In genomic region chr17:7204828-7205461, GRCh38 we compare ENCODE assay signal across 7 cellular contexts. TPM values are rescaled to one million over a fixed set of nuclear protein-coding genes. Genes with fewer than 3 reads are reported as not detected.
DNase-seq lines count a peak whose midpoint lies in the region; ATAC-seq and TF ChIP-seq lines count a peak whose summit lies in the region.

No MANE protein-coding gene starts in this region.

- H3K27me3 ChIP-seq in fibroblast of lung (ENCODE audit: control insufficient read depth, insufficient read depth, low read length): no peaks in the 10 kb centered on the region
- no peaks in the 10 kb centered on the region for H3K27me3 ChIP-seq in naive thymus-derived CD4-positive, alpha-beta T cell (ENCODE audit: control insufficient read depth in 2 of 2, insufficient read depth in 2 of 2, low read length in 2 of 2)

- no peaks in the 10 kb centered on the region for H3K27me3 Mint-ChIP-seq in activated T-cell treated with anti-CD3 and anti-CD28 coated beads, Interleukin-2, amount 50 U/mL, for 72 hours (ENCODE audit: low read depth)
- H3K27me3 Mint-ChIP-seq in naive thymus-derived CD4-positive, alpha-beta T cell: no peaks in the 10 kb centered on the region

- peak overlapping the region; percentile 85 for H2AFZ ChIP-seq in fibroblast of lung (ENCODE audit: low read length)

- DNase-seq in NCI-H524 treated with DMSO at 0.1 percent for 48 hours (lab: John Stamatoyannopoulos, UW) (peak; percentile 60), fibroblast of lung (ENCODE audit: low read depth in 2 of 2) (peak; percentile 79 to 85)
- peak; percentile 93 to 94 for DNase-seq in activated T-cell treated with anti-CD3 and anti-CD28 coated beads, Interleukin-2, amount 50 U/mL, for 72 hours
- peak; percentile 90 to 99 (median 97) for DNase-seq in naive thymus-derived CD4-positive, alpha-beta T cell
- DNase-seq in stimulated activated CD8-positive, alpha-beta memory T cell treated with anti-CD3 and anti-CD28 coated beads, Interleukin-7, amount 100 ng/mL, for 48 hours (ENCODE audit: extremely low read depth in 1 of 2, low read depth in 1 of 2): peak; percentile 80 to 93

- no peaks in the 10 kb centered on the region for H3K36me3 Mint-ChIP-seq in activated T-cell treated with anti-CD3 and anti-CD28 coated beads, Interleukin-2, amount 50 U/mL, for 72 hours (ENCODE audit: insufficient read depth in 2 of 2)
- H3K36me3 Mint-ChIP-seq in naive thymus-derived CD4-positive, alpha-beta T cell: peaks cover 0 to 13% (median 8%) of the 10 kb centered on the region in 5 donors

- intact Hi-C loops in naive thymus-derived CD4-positive, alpha-beta T cell (cut with micrococcal nuclease): loop anchor here (1.0 to 2.0 kb wide), 9 partner anchors 9 to 482 kb away; partner anchors contain the start of genes ELP5 (in 2 of the 2), PHF23 (in 2 of the 2), ACADVL (in 1 of the 2) and DLG4 (in 1 of the 2)

- no peaks in the 10 kb centered on the region for H4K20me1 ChIP-seq in fibroblast of lung (ENCODE audit: control insufficient read depth, extremely low read depth, insufficient read depth, low read length)

- CTCF ChIA-PET in naive thymus-derived CD4-positive, alpha-beta T cell (lab: Charles Lee): no interaction called here

- peaks cover 33% of the 10 kb centered on the region for H3K4me1 Mint-ChIP-seq in activated T-cell treated with anti-CD3 and anti-CD28 coated beads, Interleukin-2, amount 50 U/mL, for 72 hours (ENCODE audit: low read depth)
- H3K4me1 Mint-ChIP-seq in naive thymus-derived CD4-positive, alpha-beta T cell: peaks cover 28 to 39% (median 32%) of the 10 kb centered on the region in 7 donors

- peak overlapping the region; percentile 75 to 88 for H3K4me3 Mint-ChIP-seq in activated T-cell treated with anti-CD3 and anti-CD28 coated beads, Interleukin-2, amount 50 U/mL, for 72 hours
- peak overlapping the region; percentile 67 to 94 (median 85) for H3K4me3 Mint-ChIP-seq in naive thymus-derived CD4-positive, alpha-beta T cell

- TF ChIP-seq CTCF in fibroblast of lung (conservative IDR thresholded peaks at IDR 0.05 in 1 of 2, IDR thresholded peaks at IDR 0.05 in 1 of 2; ENCODE audit: low read depth in 1 of 2, low read length in 2 of 2): no peak

- peak overlapping the region; percentile 86 for H3K9ac ChIP-seq in fibroblast of lung (ENCODE audit: insufficient read depth, low read length)

- POLR2A ChIA-PET in naive thymus-derived CD4-positive, alpha-beta T cell (lab: Charles Lee): interaction anchor here (1.0 kb wide), 1 partner anchor 124 kb away, joined by 3 read pairs; the partner anchor contains the start of gene NEURL4

- H3K4me3 ChIP-seq in fibroblast of lung (replicated peaks in 1 of 4; ENCODE audit: control extremely low read depth in 1 of 4, insufficient read depth in 1 of 4, low read depth in 3 of 4, low read length in 4 of 4): peak overlapping the region; percentile 45 to 61 (median 48)
- H3K4me3 ChIP-seq in naive thymus-derived CD4-positive, alpha-beta T cell (ENCODE audit: low read length): peak overlapping the region; percentile 77

- H3K27ac Mint-ChIP-seq in activated T-cell treated with anti-CD3 and anti-CD28 coated beads, Interleukin-2, amount 50 U/mL, for 72 hours: peak overlapping the region; percentile 51
- peak overlapping the region; percentile 88 to 99 (median 95) for H3K27ac Mint-ChIP-seq in naive thymus-derived CD4-positive, alpha-beta T cell

- H3K36me3 ChIP-seq in fibroblast of lung (ENCODE audit: control insufficient read depth, insufficient read depth, low read length): peaks cover 12% of the 10 kb centered on the region
- peaks cover 0 to 13% (median 8%) of the 10 kb centered on the region in 3 experiments for H3K36me3 ChIP-seq in naive thymus-derived CD4-positive, alpha-beta T cell (ENCODE audit: control insufficient read depth in 2 of 3, insufficient read depth in 3 of 3, low read length in 3 of 3)

- peak overlapping the region; percentile 77 for H3K4me2 ChIP-seq in fibroblast of lung (ENCODE audit: extremely low read depth, insufficient read depth, low read length)

- H3K79me2 ChIP-seq in fibroblast of lung (ENCODE audit: control insufficient read depth, insufficient read depth, low read length): peaks cover 3% of the 10 kb centered on the region

- H3K9me3 Mint-ChIP-seq in activated T-cell treated with anti-CD3 and anti-CD28 coated beads, Interleukin-2, amount 50 U/mL, for 72 hours: no peaks in the 10 kb centered on the region
- H3K9me3 Mint-ChIP-seq in naive thymus-derived CD4-positive, alpha-beta T cell: peaks cover 0 to 2% (median 0%) of the 10 kb centered on the region in 11 donors

- H3K27ac ChIP-seq in fibroblast of lung (ENCODE audit: insufficient read depth, low read length): peak overlapping the region; percentile 82
- peak overlapping the region; percentile 91 for H3K27ac ChIP-seq in naive thymus-derived CD4-positive, alpha-beta T cell (ENCODE audit: low read depth, low read length)

- peaks cover 5% of the 10 kb centered on the region for H3K4me1 ChIP-seq in fibroblast of lung (ENCODE audit: control insufficient read depth, extremely low read depth, insufficient read depth, low read length)
- peaks cover 15 to 17% of the 10 kb centered on the region in 2 donors for H3K4me1 ChIP-seq in naive thymus-derived CD4-positive, alpha-beta T cell (ENCODE audit: control insufficient read depth in 2 of 2, insufficient read depth in 2 of 2, low read length in 2 of 2)

- peak; percentile 78 for ATAC-seq in GM18867 (IDR thresholded peaks at IDR 0.05; ENCODE audit: unreplicated experiment)
- peak; percentile 64 for ATAC-seq in HG03025 (IDR thresholded peaks at IDR 0.05; ENCODE audit: low FRiP score, unreplicated experiment)
- ATAC-seq in activated T-cell treated with anti-CD3 and anti-CD28 coated beads, Interleukin-2, amount 50 U/mL, for 72 hours (replicated peaks in 1 of 2): peak; percentile 89
- peak; percentile 90 for ATAC-seq in naive thymus-derived CD4-positive, alpha-beta T cell

- H3K9me3 ChIP-seq in fibroblast of lung (ENCODE audit: control insufficient read depth, insufficient read depth, low read depth, low read length): no peaks in the 10 kb centered on the region
- H3K9me3 ChIP-seq in naive thymus-derived CD4-positive, alpha-beta T cell (ENCODE audit: control insufficient read depth in 2 of 3, low read length in 3 of 3): no peaks in the 10 kb centered on the region

RNA-seq across cellular contexts. Expression of gene DLG4, which starts 14.7 kb away (rescaled TPM):
- total RNA-seq in activated T-cell treated with anti-CD3 and anti-CD28 coated beads, Interleukin-2, amount 50 U/mL, for 72 hours: 10 to 100 TPM; 16.2 to 16.7 TPM
- 12.6 and 22.0 TPM in 2 replicates for total RNA-seq in fibroblast of lung
- 11.3 and 14.2 TPM in 2 replicates for polyA plus RNA-seq in fibroblast of lung
- polyA plus RNA-seq in fibroblast of lung (2012): 12.9 and 16.0 TPM in 2 replicates
- 25.9 and 29.9 TPM in 2 replicates for polyA minus RNA-seq in fibroblast of lung (ENCODE audit: low replicate concordance)
- 10 to 100 TPM; 10.9 to 25.4 (median 16.5) TPM for total RNA-seq in naive thymus-derived CD4-positive, alpha-beta T cell
- polyA plus RNA-seq in naive thymus-derived CD4-positive, alpha-beta T cell: under 1 TPM; 0.26 to 0.83 TPM

RNA-seq across cellular contexts. Expression of gene ACADVL, which starts 14.8 kb away (rescaled TPM):
- 100 to 1,000 TPM; 335 to 386 TPM for total RNA-seq in activated T-cell treated with anti-CD3 and anti-CD28 coated beads, Interleukin-2, amount 50 U/mL, for 72 hours
- total RNA-seq in fibroblast of lung: 185 and 313 TPM in 2 replicates
- 129 and 143 TPM in 2 replicates for polyA plus RNA-seq in fibroblast of lung
- 193 and 213 TPM in 2 replicates for polyA plus RNA-seq in fibroblast of lung (2012)
- polyA minus RNA-seq in fibroblast of lung (ENCODE audit: low replicate concordance): 320 and 330 TPM in 2 replicates
- 100 to 1,000 TPM; 287 to 390 (median 339) TPM for total RNA-seq in naive thymus-derived CD4-positive, alpha-beta T cell
- 10 to 100 TPM; 75.3 to 88.4 TPM for polyA plus RNA-seq in naive thymus-derived CD4-positive, alpha-beta T cell

RNA-seq across cellular contexts. Expression of gene ASGR1, which starts 25.8 kb away (rescaled TPM):
- 1 to 10 TPM; 1.5 to 2.1 TPM for total RNA-seq in activated T-cell treated with anti-CD3 and anti-CD28 coated beads, Interleukin-2, amount 50 U/mL, for 72 hours
- 0.66 and 0.77 TPM in 2 replicates for total RNA-seq in fibroblast of lung
- polyA plus RNA-seq in fibroblast of lung: 0.14 and 0.19 TPM in 2 replicates
- polyA plus RNA-seq in fibroblast of lung (2012): 0.40 TPM in 1 of 2 replicates, not detected in the other
- 0.37 TPM in 1 of 2 replicates, not detected in the other for polyA minus RNA-seq in fibroblast of lung (ENCODE audit: low replicate concordance)
- 10 to 100 TPM in 1 of 5 experiments, 1 to 10 TPM in 1, under 1 TPM in 2, not detected in 1; 0.79 to 11.9 (median 1.3) TPM for total RNA-seq in naive thymus-derived CD4-positive, alpha-beta T cell
- not detected for polyA plus RNA-seq in naive thymus-derived CD4-positive, alpha-beta T cell

RNA-seq across cellular contexts. Expression of gene DVL2, which starts 29.4 kb away (rescaled TPM):
- 10 to 100 TPM; 49.5 to 54.8 TPM for total RNA-seq in activated T-cell treated with anti-CD3 and anti-CD28 coated beads, Interleukin-2, amount 50 U/mL, for 72 hours
- total RNA-seq in fibroblast of lung: 91.8 and 95.8 TPM in 2 replicates
- polyA plus RNA-seq in fibroblast of lung: 8.1 and 8.6 TPM in 2 replicates
- polyA plus RNA-seq in fibroblast of lung (2012): 34.1 and 36.8 TPM in 2 replicates
- 70.9 and 73.8 TPM in 2 replicates for polyA minus RNA-seq in fibroblast of lung (ENCODE audit: low replicate concordance)
- total RNA-seq in naive thymus-derived CD4-positive, alpha-beta T cell: 10 to 100 TPM; 51.2 to 91.5 (median 52.3) TPM
- polyA plus RNA-seq in naive thymus-derived CD4-positive, alpha-beta T cell: 10 to 100 TPM; 15.1 to 31.1 TPM

RNA-seq across cellular contexts. Expression of gene PHF23, which starts 34.3 kb away (rescaled TPM):
- 10 to 100 TPM; 28.9 to 32.2 TPM for total RNA-seq in activated T-cell treated with anti-CD3 and anti-CD28 coated beads, Interleukin-2, amount 50 U/mL, for 72 hours
- total RNA-seq in fibroblast of lung: 41.6 and 45.4 TPM in 2 replicates
- 46.6 and 48.7 TPM in 2 replicates for polyA plus RNA-seq in fibroblast of lung
- 47.2 and 48.1 TPM in 2 replicates for polyA plus RNA-seq in fibroblast of lung (2012)
- polyA minus RNA-seq in fibroblast of lung (ENCODE audit: low replicate concordance): 52.1 and 77.2 TPM in 2 replicates
- 10 to 100 TPM; 12.3 to 58.7 (median 55.2) TPM for total RNA-seq in naive thymus-derived CD4-positive, alpha-beta T cell
- 10 to 100 TPM; 16.0 to 41.3 TPM for polyA plus RNA-seq in naive thymus-derived CD4-positive, alpha-beta T cell

Comparison
In these comparisons a context has a peak if more than half of its experiments do, and no peak if none do; other contexts are left out.
1. Peak in every context shown above with its lines: DNase-seq, ATAC-seq, H3K4me3 ChIP-seq and H3K27ac ChIP-seq.